8 cellular contexts compared by ENCODE assay signal in the genomic region with DNA sequence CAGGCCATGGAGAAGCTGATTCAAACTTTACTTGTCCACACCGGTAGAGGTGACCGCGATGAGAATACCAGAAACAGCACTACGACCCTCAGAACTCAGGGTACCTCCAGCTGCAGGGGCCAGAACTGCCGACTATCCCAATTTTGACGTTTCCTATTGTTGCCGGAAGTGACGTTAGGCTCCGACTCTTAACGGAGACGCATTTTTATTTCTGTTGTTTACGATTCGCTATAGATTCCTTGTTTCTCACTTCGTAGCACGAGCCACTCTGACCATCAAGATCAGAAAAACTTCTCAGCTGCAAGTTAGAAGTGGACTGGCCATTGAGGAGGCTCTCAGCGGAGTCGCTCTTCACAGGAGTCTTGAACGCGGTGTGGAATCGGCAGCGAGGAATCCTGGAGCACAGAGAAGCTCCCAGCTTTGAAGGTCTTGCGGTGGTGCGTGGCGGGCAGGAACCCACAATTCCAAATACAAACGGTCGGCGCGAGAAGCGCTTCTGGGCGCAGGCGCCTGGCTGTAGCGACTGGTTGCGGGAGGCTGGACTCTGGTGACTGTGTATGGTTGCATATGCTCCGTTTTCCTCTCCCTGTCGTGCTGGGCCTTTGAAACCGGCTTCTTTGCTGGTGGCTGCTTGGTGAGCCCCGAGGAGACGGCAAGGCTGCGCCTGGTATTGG. TPM values are rescaled to one million over a fixed set of nuclear protein-coding genes. Genes with fewer than 3 reads are reported as not detected.
DNase-seq lines count a peak whose midpoint lies in the region; ATAC-seq, FAIRE-seq and TF ChIP-seq lines count a peak whose summit lies in the region.

A gene with protein sequence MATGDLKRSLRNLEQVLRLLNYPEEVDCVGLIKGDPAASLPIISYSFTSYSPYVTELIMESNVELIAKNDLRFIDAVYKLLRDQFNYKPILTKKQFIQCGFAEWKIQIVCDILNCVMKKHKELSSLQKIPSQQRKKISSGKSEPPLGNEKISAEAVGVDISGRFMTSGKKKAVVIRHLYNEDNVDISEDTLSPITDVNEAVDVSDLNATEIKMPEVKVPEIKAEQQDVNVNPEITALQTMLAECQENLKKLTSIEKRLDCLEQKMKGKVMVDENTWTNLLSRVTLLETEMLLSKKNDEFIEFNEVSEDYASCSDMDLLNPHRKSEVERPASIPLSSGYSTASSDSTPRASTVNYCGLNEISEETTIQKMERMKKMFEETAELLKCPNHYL (plus strand): TSS at position 405 of the 674 bp plus-strand sequence. CDS start 15,211 bp downstream, outside the sequence.
A gene with protein sequence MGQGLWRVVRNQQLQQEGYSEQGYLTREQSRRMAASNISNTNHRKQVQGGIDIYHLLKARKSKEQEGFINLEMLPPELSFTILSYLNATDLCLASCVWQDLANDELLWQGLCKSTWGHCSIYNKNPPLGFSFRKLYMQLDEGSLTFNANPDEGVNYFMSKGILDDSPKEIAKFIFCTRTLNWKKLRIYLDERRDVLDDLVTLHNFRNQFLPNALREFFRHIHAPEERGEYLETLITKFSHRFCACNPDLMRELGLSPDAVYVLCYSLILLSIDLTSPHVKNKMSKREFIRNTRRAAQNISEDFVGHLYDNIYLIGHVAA (minus strand): TSS at position 161 of the 674 bp plus-strand sequence. CDS start 20,575 bp downstream, outside the sequence.

- H3K27ac ChIP-seq in kidney (ENCODE audit: low read depth in 2 of 2, low read length in 2 of 2) = peak within 1 kb of the TSS; percentile 98 to 100

- TF ChIP-seq CTCF in AG04449 (IDR thresholded peaks at IDR 0.05; ENCODE audit: insufficient read depth, low read length, missing control alignments) = no peak
- TF ChIP-seq CTCF in kidney (IDR thresholded peaks at IDR 0.05; ENCODE audit: borderline replicate concordance, extremely low read depth, insufficient read depth) = no peak

- peak within 1 kb of the TSS; percentile 100 for H3K27ac Mint-ChIP-seq in central memory CD8-positive, alpha-beta T cell (ENCODE audit: low read depth)

- H3K4me3 Mint-ChIP-seq in central memory CD8-positive, alpha-beta T cell = peak within 1 kb of the TSS; percentile 100

- intact Hi-C loops in kidney (cut with DNase I) = no loop called here

- H3K4me3 ChIP-seq in AG04449 (ENCODE audit: low read depth, low read length) = peak within 1 kb of the TSS; percentile 91
- peak within 1 kb of the TSS; percentile 88 to 91 for H3K4me3 ChIP-seq in kidney (ENCODE audit: low read length in 2 of 2)

- CTCF ChIA-PET in AG04449 (lab: Yijun Ruan, JAX) = no interaction called here

- H3K36me3 ChIP-seq in kidney (ENCODE audit: control insufficient read depth in 1 of 2, insufficient read depth in 2 of 2, low read length in 2 of 2) = no peaks in the 10 kb centered on the region

- peaks cover 23% of the 10 kb centered on the region for H3K36me3 Mint-ChIP-seq in central memory CD8-positive, alpha-beta T cell (ENCODE audit: insufficient read depth)

- DNase-seq in AG04449 (ENCODE audit: low read depth, low spot score) = peak; percentile 5
- DNase-seq in NCI-H2227 treated with DMSO at 0.1 percent for 48 hours (lab: John Stamatoyannopoulos, UW) = peak; percentile 89
- DNase-seq in central memory CD8-positive, alpha-beta T cell (ENCODE audit: low spot score in 2 of 2) = peak; percentile 57 to 65
- DNase-seq in kidney = peak; percentile 85
- DNase-seq in stimulated activated CD4-positive, alpha-beta T cell treated with anti-CD3 and anti-CD28 coated beads, Interleukin-15, amount 100 ng/mL, for 1 hour (ENCODE audit: low read depth in 1 of 2, low spot score in 1 of 2) = peak; percentile 40 to 42

- no peak for FAIRE-seq in kidney (lab: Jason Lieb, UNC)

- no peaks in the 10 kb centered on the region for H3K9me3 Mint-ChIP-seq in central memory CD8-positive, alpha-beta T cell

- POLR2A ChIA-PET in AG04449 (lab: Yijun Ruan, JAX) = no interaction called here

- H3K4me1 ChIP-seq in kidney (ENCODE audit: control insufficient read depth in 1 of 2, insufficient read depth in 1 of 2, low read depth in 1 of 2, low read length in 2 of 2) = peaks cover 3 to 7% of the 10 kb centered on the region in 2 donors

- no peaks in the 10 kb centered on the region for H3K9me3 ChIP-seq in kidney (ENCODE audit: control insufficient read depth in 1 of 2, low read length in 2 of 2)

- H3K4me1 Mint-ChIP-seq in central memory CD8-positive, alpha-beta T cell = peaks cover 76% of the 10 kb centered on the region

- H3K27me3 Mint-ChIP-seq in central memory CD8-positive, alpha-beta T cell = no peaks in the 10 kb centered on the region

- peak within 1 kb of the TSS; percentile 94 for H3K9ac ChIP-seq in kidney (ENCODE audit: low read length in 2 of 2)

- ATAC-seq in GM18867 (IDR thresholded peaks at IDR 0.05; ENCODE audit: unreplicated experiment) = peak; percentile 64
- ATAC-seq in HG03108 (IDR thresholded peaks at IDR 0.05; ENCODE audit: unreplicated experiment) = peak; percentile 51
- peak; percentile 64 to 69 for ATAC-seq in activated CD4-positive, CD25-positive, alpha-beta regulatory T cell treated with anti-CD3 and anti-CD28 coated beads, Interleukin-2, amount 50 U/mL, for 24 hours
- ATAC-seq in central memory CD8-positive, alpha-beta T cell (replicated peaks; ENCODE audit: extremely low read depth, poor library complexity, severe bottlenecking) = peak; percentile 66

RNA-seq across cellular contexts. Expression of the first gene that starts in this region (rescaled TPM):
- 14.7 TPM for total RNA-seq in kidney
- 5.0 TPM for polyA plus RNA-seq in kidney (ENCODE audit: insufficient read depth, low read depth, low replicate concordance)

RNA-seq across cellular contexts. Expression of the second gene that starts in this region (rescaled TPM):
- 35.3 TPM for total RNA-seq in kidney
- polyA plus RNA-seq in kidney (ENCODE audit: insufficient read depth, low read depth, low replicate concordance) = 36.3 TPM

Comparison
In these comparisons a context has a peak if more than half of its experiments do, and no peak if none do; other contexts are left out.
1. Peak in every context shown above with its lines: DNase-seq, ATAC-seq, H3K4me3 ChIP-seq and H3K27ac ChIP-seq.
2. DNase-seq: peak in every context shown above with its lines; median percentile 89 in NCI-H2227 treated with DMSO at 0.1 percent for 48 hours; 85 in kidney; 61 in central memory CD8-positive, alpha-beta T cell; 41 in stimulated activated CD4-positive, alpha-beta T cell treated with anti-CD3 and anti-CD28 coated beads, Interleukin-15, amount 100 ng/mL, for 1 hour; 5 in AG04449.